Comparison of ENCODE assay signal across 33 cellular contexts in genomic region chr2:46947841-46948240, GRCh38.
"Had no signal": no experiment of that assay in that cellular context is flagged by ENCODE, and none has a peak within 500 bp of the region (broad histone marks: within the 10 kb centered on the region; RNA-seq: fewer than 3 reads in every experiment).

No MANE protein-coding gene starts in this region.

- H3K27me3 ChIP-seq: ascending aorta, cardiac muscle cell, esophagus muscularis mucosa, foreskin keratinocyte, heart left ventricle, right atrium auricular region, testis, uterus had no signal

- FAIRE-seq: TTC549 had no signal

- H3K4me1 ChIP-seq: parathyroid adenoma, uterus had no signal

- H3K36me3 ChIP-seq: cardiac muscle cell, uterus had no signal

- H3K27ac Mint-ChIP-seq: activated naive CD4-positive, alpha-beta T cell treated with anti-CD3 and anti-CD28 coated beads, Interleukin-2, amount 10 ng/mL, durations not matched to agents 7 days and 5 days; activated naive CD8-positive, alpha-beta T cell treated with anti-CD3 and anti-CD28 coated beads, Interleukin-2, amount 10 ng/mL, durations not matched to agents 7 days and 5 days; activated T-cell treated with anti-CD3 and anti-CD28 coated beads, Interleukin-2, amount 50 U/mL, for 24 hours; brain; endodermal cell; immature natural killer cell; mesothelial cell of epicardium; naive thymus-derived CD4-positive, alpha-beta T cell; type B pancreatic cell had no signal

- H3K27me3 Mint-ChIP-seq: activated naive CD4-positive, alpha-beta T cell treated with anti-CD3 and anti-CD28 coated beads, Interleukin-2, amount 10 ng/mL, durations not matched to agents 7 days and 5 days; activated naive CD8-positive, alpha-beta T cell treated with anti-CD3 and anti-CD28 coated beads, Interleukin-2, amount 10 ng/mL, durations not matched to agents 7 days and 5 days; activated T-cell treated with anti-CD3 and anti-CD28 coated beads, Interleukin-2, amount 50 U/mL, for 24 hours; naive thymus-derived CD4-positive, alpha-beta T cell; type B pancreatic cell had no signal

- H3K4me1 Mint-ChIP-seq: mesothelial cell of epicardium, neural crest cell had no signal

- ATAC-seq: activated CD4-positive, CD25-positive, alpha-beta regulatory T cell treated with anti-CD3 and anti-CD28 coated beads, Interleukin-2, amount 50 U/mL, for 24 hours; foreskin keratinocyte; heart left ventricle; naive thymus-derived CD4-positive, alpha-beta T cell; stimulated activated naive CD8-positive, alpha-beta T cell treated with anti-CD3 and anti-CD28 coated beads, Interleukin-15, Interleukin-2, amounts not matched to agents 100 U/mL and 50 U/mL, for 24 hours had no signal

- H3K4me3 Mint-ChIP-seq: activated naive CD4-positive, alpha-beta T cell treated with anti-CD3 and anti-CD28 coated beads, Interleukin-2, amount 10 ng/mL, durations not matched to agents 7 days and 5 days; activated naive CD8-positive, alpha-beta T cell treated with anti-CD3 and anti-CD28 coated beads, Interleukin-2, amount 10 ng/mL, durations not matched to agents 7 days and 5 days; activated T-cell treated with anti-CD3 and anti-CD28 coated beads, Interleukin-2, amount 50 U/mL, for 24 hours; brain; endodermal cell; immature natural killer cell; mesothelial cell of epicardium; naive thymus-derived CD4-positive, alpha-beta T cell; neural crest cell; type B pancreatic cell had no signal

- DNase-seq: activated CD4-positive, alpha-beta T cell treated with anti-CD3 and anti-CD28 coated beads for 48 hours; activated CD4-positive, alpha-beta T cell treated with anti-CD3 and anti-CD28 coated beads, Interleukin-2, amount 50 U/mL, for 48 hours; activated CD8-positive, alpha-beta memory T cell treated with anti-CD3 and anti-CD28 coated beads, Interleukin-2, amount 50 U/mL, for 48 hours; activated gamma-delta T cell; activated naive CD4-positive, alpha-beta T cell treated with anti-CD3 and anti-CD28 coated beads, Interleukin-2, amount 10 ng/mL, durations not matched to agents 7 days and 5 days; activated naive CD8-positive, alpha-beta T cell treated with anti-CD3 and anti-CD28 coated beads, Interleukin-2, amount 10 ng/mL, durations not matched to agents 7 days and 5 days; activated T-cell treated with anti-CD3 and anti-CD28 coated beads, Interleukin-2, amount 50 U/mL, for 24 hours; cerebellar nuclear complex; endodermal cell; foreskin keratinocyte; heart left ventricle; hypothalamus; immature natural killer cell; naive thymus-derived CD4-positive, alpha-beta T cell; occipital lobe; stimulated activated CD4-positive, alpha-beta T cell treated with anti-CD3 and anti-CD28 coated beads, Interleukin-15, amount 100 ng/mL, for 24 hours; stimulated activated CD4-positive, alpha-beta T cell treated with anti-CD3 and anti-CD28 coated beads, Interleukin-2, amount 100 ng/mL, for 24 hours; stimulated activated naive CD8-positive, alpha-beta T cell treated with anti-CD3 and anti-CD28 coated beads, Interleukin-15, Interleukin-2, amounts not matched to agents 100 U/mL and 50 U/mL, for 24 hours; testis; uterus had no signal

- H3K9me3 ChIP-seq: ascending aorta, esophagus muscularis mucosa, heart left ventricle, right atrium auricular region, testis, uterus had no signal

- H3K9ac ChIP-seq: parathyroid adenoma had no signal

- H2AFZ ChIP-seq: parathyroid adenoma had no signal

- H3K9me3 Mint-ChIP-seq: activated naive CD4-positive, alpha-beta T cell treated with anti-CD3 and anti-CD28 coated beads, Interleukin-2, amount 10 ng/mL, durations not matched to agents 7 days and 5 days; activated naive CD8-positive, alpha-beta T cell treated with anti-CD3 and anti-CD28 coated beads, Interleukin-2, amount 10 ng/mL, durations not matched to agents 7 days and 5 days; activated T-cell treated with anti-CD3 and anti-CD28 coated beads, Interleukin-2, amount 50 U/mL, for 24 hours; brain; endodermal cell; immature natural killer cell; mesothelial cell of epicardium; naive thymus-derived CD4-positive, alpha-beta T cell; neural crest cell; type B pancreatic cell had no signal

- H3K4me3 ChIP-seq: ascending aorta, cardiac muscle cell, coronary artery, esophagus muscularis mucosa, heart left ventricle, right atrium auricular region, testis, uterus had no signal

- H3K27ac ChIP-seq: cardiac muscle cell, coronary artery, esophagus muscularis mucosa, foreskin keratinocyte, heart left ventricle, parathyroid adenoma, right atrium auricular region, testis, uterus, VCaP had no signal
